ENCODE assay signal across 17 cellular contexts in the genomic region with DNA sequence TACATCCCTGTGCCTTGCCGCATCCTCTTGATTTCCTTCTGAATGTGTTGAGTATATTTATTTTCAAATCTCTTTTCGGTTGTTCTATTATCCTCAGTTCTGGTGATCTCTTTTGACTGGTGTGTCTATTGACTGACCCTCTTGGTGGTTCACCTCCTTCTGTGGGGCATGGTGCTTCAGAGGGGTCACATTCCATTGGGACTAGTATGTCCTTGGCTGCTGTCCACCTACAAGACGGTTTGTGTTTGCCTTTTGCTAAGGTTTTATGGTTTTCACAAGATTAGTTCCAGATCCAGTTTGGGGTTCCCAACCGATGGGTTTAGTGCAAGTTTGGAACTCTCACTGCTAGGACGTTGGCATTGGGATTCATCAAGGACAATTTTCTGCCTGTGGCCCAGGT.
A peak's percentile ranks its signal among the peaks of the same experiment; 100 is the strongest.
DNase-seq lines count a peak whose midpoint lies in the region; ATAC-seq, FAIRE-seq and TF ChIP-seq lines count a peak whose summit lies in the region.
"Had no signal": no experiment of that assay in that cellular context is flagged by ENCODE, and none has a peak within 500 bp of the region (broad histone marks: within the 10 kb centered on the region; RNA-seq: fewer than 3 reads in every experiment).

No MANE protein-coding gene starts in this region.

- intact Hi-C loops in aorta (cut with DNase I): no loop called here

- no peak overlapping the region for H2AFZ ChIP-seq in fibroblast of lung (ENCODE audit: low read length)
- H2AFZ ChIP-seq: PC-9 had no signal

- H4K20me1 ChIP-seq in fibroblast of lung (ENCODE audit: control insufficient read depth, extremely low read depth, insufficient read depth, low read length): no peaks in the 10 kb centered on the region

- no peak for ATAC-seq in aorta (ENCODE audit: low FRiP score)
- ATAC-seq: lower lobe of right lung had no signal

- H3K27ac ChIP-seq in SJSA1 (no peak overlapping the region), fibroblast of lung (ENCODE audit: insufficient read depth, low read length) (no peak overlapping the region), aorta (ENCODE audit: low read depth in 1 of 2, low read length in 2 of 2) (no peak overlapping the region)
- H3K27ac ChIP-seq: lower lobe of right lung, PC-9, transverse colon had no signal

- peaks cover 6% of the 10 kb centered on the region for H3K36me3 Mint-ChIP-seq in glutamatergic neuron (ENCODE audit: unreplicated experiment)

- H3K4me3 Mint-ChIP-seq in glutamatergic neuron (ENCODE audit: unreplicated experiment): no peak overlapping the region
- H3K4me3 Mint-ChIP-seq: nephron had no signal

- H3K27me3 Mint-ChIP-seq in glutamatergic neuron (ENCODE audit: unreplicated experiment): peaks cover 3% of the 10 kb centered on the region

- H3K27me3 ChIP-seq in SJSA1 (replicated peaks) (no peaks in the 10 kb centered on the region), fibroblast of lung (ENCODE audit: control insufficient read depth, insufficient read depth, low read length) (no peaks in the 10 kb centered on the region), aorta (ENCODE audit: control insufficient read depth in 1 of 2, insufficient read depth in 2 of 2, low read length in 1 of 2) (no peaks in the 10 kb centered on the region)
- H3K27me3 ChIP-seq: transverse colon had no signal

- H3K9ac ChIP-seq in fibroblast of lung (ENCODE audit: insufficient read depth, low read length): no peak overlapping the region

- peaks cover 3% of the 10 kb centered on the region for H3K9me3 Mint-ChIP-seq in glutamatergic neuron (ENCODE audit: unreplicated experiment)

- no peak for FAIRE-seq in GM19239 (lab: Jason Lieb, UNC)

- H3K27ac Mint-ChIP-seq in glutamatergic neuron (ENCODE audit: unreplicated experiment): no peak overlapping the region
- H3K27ac Mint-ChIP-seq: nephron had no signal

- 68 to 70% methylated on average over 5 of the region's 5 CpGs for WGBS in aorta, 2 donors

- TF ChIP-seq CTCF in fibroblast of lung (conservative IDR thresholded peaks at IDR 0.05 in 1 of 2, IDR thresholded peaks at IDR 0.05 in 1 of 2; ENCODE audit: low read depth in 1 of 2, low read length in 2 of 2) (no peak), glutamatergic neuron (IDR thresholded peaks at IDR 0.05; ENCODE audit: partially characterized antibody, unreplicated experiment) (no peak)

- H3K4me1 ChIP-seq in SJSA1 (replicated peaks) (peaks cover 10% of the 10 kb centered on the region), fibroblast of lung (ENCODE audit: control insufficient read depth, extremely low read depth, insufficient read depth, low read length) (peaks cover 5% of the 10 kb centered on the region), aorta (ENCODE audit: control insufficient read depth in 1 of 2, insufficient read depth in 2 of 2, low read length in 2 of 2) (no peaks in the 10 kb centered on the region)
- H3K4me1 ChIP-seq: lower lobe of right lung had no signal

- no peaks in the 10 kb centered on the region for H3K4me1 Mint-ChIP-seq in glutamatergic neuron (ENCODE audit: low read depth, unreplicated experiment)

- H3K4me2 ChIP-seq in fibroblast of lung (ENCODE audit: extremely low read depth, insufficient read depth, low read length): peak overlapping the region; percentile 9
- H3K4me2 ChIP-seq: PC-9 had no signal

- H3K36me3 ChIP-seq in SJSA1: peaks cover 19% of the 10 kb centered on the region
- H3K36me3 ChIP-seq in fibroblast of lung (ENCODE audit: control insufficient read depth, insufficient read depth, low read length): peaks cover 3% of the 10 kb centered on the region
- H3K36me3 ChIP-seq in aorta (ENCODE audit: control insufficient read depth in 1 of 2, insufficient read depth in 2 of 2, low read length in 1 of 2): peaks cover 0 to 6% of the 10 kb centered on the region in 2 donors

- DNase-seq in GM04504 (ENCODE audit: low read depth) (peak; percentile 58), SJSA1 (ENCODE audit: low read depth in 1 of 2, low spot score in 2 of 2) (peak; percentile 30 to 46), fibroblast of lung (ENCODE audit: low read depth in 2 of 2) (peak; percentile 63 to 81), smooth muscle cell of the brain vasculature (ENCODE audit: low read depth, low spot score) (peak; percentile 17), aorta (no peak), glutamatergic neuron (no peak), GM19239 (ENCODE audit: insufficient read length, low spot score) (no peak)
- DNase-seq: activated naive CD4-positive, alpha-beta T cell; central memory CD4-positive, alpha-beta T cell; COR-L47; lower lobe of right lung; NCI-H226; PC-9; retina; stimulated activated CD4-positive, alpha-beta T cell treated with anti-CD3 and anti-CD28 coated beads, Interleukin-4, amount 100 ng/mL, for 1 hour had no signal

- H3K9me3 ChIP-seq in SJSA1 (replicated peaks): no peaks in the 10 kb centered on the region
- no peaks in the 10 kb centered on the region for H3K9me3 ChIP-seq in fibroblast of lung (ENCODE audit: control insufficient read depth, insufficient read depth, low read depth, low read length)
- no peaks in the 10 kb centered on the region for H3K9me3 ChIP-seq in aorta (ENCODE audit: control insufficient read depth, low read length)

- no peak overlapping the region for H3K4me3 ChIP-seq in SJSA1
- H3K4me3 ChIP-seq in fibroblast of lung (replicated peaks in 1 of 4; ENCODE audit: control extremely low read depth in 1 of 4, insufficient read depth in 1 of 4, low read depth in 3 of 4, low read length in 4 of 4): no peak overlapping the region
- H3K4me3 ChIP-seq in aorta (ENCODE audit: low read length in 2 of 2): no peak overlapping the region
- H3K4me3 ChIP-seq: lower lobe of right lung, PC-9, transverse colon had no signal

- H3K79me2 ChIP-seq in fibroblast of lung (ENCODE audit: control insufficient read depth, insufficient read depth, low read length): no peaks in the 10 kb centered on the region

Comparison
In these comparisons a context has a peak if more than half of its experiments do, and no peak if none do; other contexts are left out.
1. DNase-seq: peak in GM04504 (single experiment), SJSA1 (2 of 2), fibroblast of lung (2 of 2) and smooth muscle cell of the brain vasculature (single experiment); none in aorta (0 of 2), glutamatergic neuron (single experiment) and GM19239 (single experiment).